1 cellular context compared by ENCODE assay signal in the genomic region with DNA sequence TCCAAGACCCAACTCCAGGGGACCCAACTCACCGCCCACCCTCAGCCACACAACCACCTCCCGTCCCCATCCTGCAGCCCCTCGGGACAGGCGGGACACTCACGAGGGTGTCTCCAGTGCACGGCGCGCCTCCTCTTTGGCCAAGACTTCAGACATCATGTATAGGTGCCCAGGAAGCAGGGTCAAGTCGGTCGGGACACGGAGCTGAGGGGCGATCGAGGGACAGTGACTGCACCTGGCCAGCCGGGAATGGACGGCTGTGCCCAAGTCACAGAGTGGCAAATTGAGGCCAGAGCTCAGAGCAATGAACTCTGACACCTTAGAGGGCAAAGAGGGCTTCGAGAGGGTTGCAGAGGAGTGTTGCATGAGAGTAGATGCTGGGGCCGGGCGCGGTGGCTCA.
TF ChIP-seq lines count a peak whose summit lies in the region.

No MANE protein-coding gene starts in this region.

TF ChIP-seq in IMR-90, 13 proteins besides CTCF, POLR2A, EP300 and RAD21 (continued from another document):
- TF ChIP-seq ELK1 (IDR thresholded peaks at IDR 0.05; ENCODE audit: borderline replicate concordance, low read depth, low read length) (no peak), BHLHE40 (IDR thresholded peaks at IDR 0.05; ENCODE audit: low read depth, low read length) (no peak)
TF ChIP-seq in IMR-90: peak in this region for 0.
